Comparison of ENCODE assay signal across 10 cellular contexts in genomic region chr3:41026394-41027177, GRCh38.
DNase-seq lines count a peak whose midpoint lies in the region; TF ChIP-seq lines count a peak whose summit lies in the region.
"Had no signal": no experiment of that assay in that cellular context is flagged by ENCODE, and none has a peak within 500 bp of the region (broad histone marks: within the 10 kb centered on the region; RNA-seq: fewer than 3 reads in every experiment).

No MANE protein-coding gene starts in this region.

- no peaks in the 10 kb centered on the region for H3K27me3 Mint-ChIP-seq in endothelial cell (ENCODE audit: unreplicated experiment)
- H3K27me3 Mint-ChIP-seq: dendritic cell treated with granulocyte-macrophage colony-stimulating factor and Interleukin-4, amounts not matched to agents 40 ng/mL and 50 ng/mL, for 4 days; IgD-negative memory B cell had no signal

- no peaks in the 10 kb centered on the region for H3K9me3 Mint-ChIP-seq in endothelial cell (ENCODE audit: unreplicated experiment)
- H3K9me3 Mint-ChIP-seq: dendritic cell treated with granulocyte-macrophage colony-stimulating factor and Interleukin-4, amounts not matched to agents 40 ng/mL and 50 ng/mL, for 4 days; IgD-negative memory B cell had no signal

- H3K36me3 Mint-ChIP-seq in endothelial cell (ENCODE audit: low read depth, unreplicated experiment): no peaks in the 10 kb centered on the region
- H3K36me3 Mint-ChIP-seq: IgD-negative memory B cell had no signal

- DNase-seq in A172 (ENCODE audit: low spot score) (peak; percentile 2), NCI-H446 treated with DMSO at 0.1 percent for 48 hours (lab: John Stamatoyannopoulos, UW) (peak; percentile 14), endothelial cell (ENCODE audit: low spot score) (peak; percentile 26), medulla oblongata (ENCODE audit: extremely low spot score) (peak; percentile 76), NCI-H187 (lab: John Stamatoyannopoulos, UW) (no peak), SKM-1 (lab: John Stamatoyannopoulos, UW; ENCODE audit: unreplicated experiment) (no peak), GM13976 (ENCODE audit: low spot score) (no peak)
- DNase-seq in activated naive CD4-positive, alpha-beta T cell treated with anti-CD3 and anti-CD28 coated beads, Interleukin-2, amount 50 U/mL, for 16 hours: no peak

- no peak overlapping the region for H3K27ac Mint-ChIP-seq in endothelial cell (ENCODE audit: unreplicated experiment)
- H3K27ac Mint-ChIP-seq: dendritic cell treated with granulocyte-macrophage colony-stimulating factor and Interleukin-4, amounts not matched to agents 40 ng/mL and 50 ng/mL, for 4 days; IgD-negative memory B cell had no signal

- H3K4me3 Mint-ChIP-seq in endothelial cell (ENCODE audit: unreplicated experiment): no peak overlapping the region
- H3K4me3 Mint-ChIP-seq: dendritic cell treated with granulocyte-macrophage colony-stimulating factor and Interleukin-4, amounts not matched to agents 40 ng/mL and 50 ng/mL, for 4 days; IgD-negative memory B cell had no signal

- TF ChIP-seq CTCF in endothelial cell (IDR thresholded peaks at IDR 0.05; ENCODE audit: unreplicated experiment) (no peak), GM13976 (IDR thresholded peaks at IDR 0.05; ENCODE audit: borderline replicate concordance, control extremely low read depth, extremely low read depth, insufficient read depth, missing control alignments) (no peak)

- peaks cover 18% of the 10 kb centered on the region for H3K4me1 Mint-ChIP-seq in endothelial cell (ENCODE audit: unreplicated experiment)

- in situ Hi-C loops in GM13976 (cut with MboI; ENCODE audit: low sequenced_read_pairs, unreplicated experiment): no loop called here

Comparison
In these comparisons a context has a peak if more than half of its experiments do, and no peak if none do; other contexts are left out.
1. DNase-seq: peak in A172 (single experiment), NCI-H446 treated with DMSO at 0.1 percent for 48 hours (single experiment), endothelial cell (single experiment) and medulla oblongata (single experiment); none in NCI-H187 (0 of 2), SKM-1 (single experiment), activated naive CD4-positive, alpha-beta T cell treated with anti-CD3 and anti-CD28 coated beads, Interleukin-2, amount 50 U/mL, for 16 hours (single experiment) and GM13976 (single experiment).